In genomic region chr2:195124391-195125079, GRCh38 we compare ENCODE assay signal across 26 cellular contexts.
"Had no signal": no experiment of that assay in that cellular context is flagged by ENCODE, and none has a peak within 500 bp of the region (broad histone marks: within the 10 kb centered on the region; RNA-seq: fewer than 3 reads in every experiment).

No MANE protein-coding gene starts in this region.

- H3K9me3 ChIP-seq: adrenal gland, breast epithelium had no signal

- H3K36me3 ChIP-seq: adrenal gland, breast epithelium had no signal

- H3K4me1 ChIP-seq: adrenal gland, breast epithelium had no signal

- H3K9me3 Mint-ChIP-seq: activated naive CD8-positive, alpha-beta T cell treated with anti-CD3 and anti-CD28 coated beads, Interleukin-2, amount 10 ng/mL, durations not matched to agents 7 days and 5 days had no signal

- H3K27ac Mint-ChIP-seq: activated CD8-positive, alpha-beta T cell treated with anti-CD3 and anti-CD28 coated beads, Interleukin-2, amount 10 ng/mL, durations not matched to agents 7 days and 5 days; activated naive CD8-positive, alpha-beta T cell treated with anti-CD3 and anti-CD28 coated beads, Interleukin-2, amount 10 ng/mL, durations not matched to agents 7 days and 5 days; T-helper 17 cell; WTC11 had no signal

- FAIRE-seq: RCC 7860 had no signal

- H3K36me3 Mint-ChIP-seq: activated naive CD8-positive, alpha-beta T cell treated with anti-CD3 and anti-CD28 coated beads, Interleukin-2, amount 10 ng/mL, durations not matched to agents 7 days and 5 days; WTC11 had no signal

- H3K4me1 Mint-ChIP-seq: activated naive CD8-positive, alpha-beta T cell treated with anti-CD3 and anti-CD28 coated beads, Interleukin-2, amount 10 ng/mL, durations not matched to agents 7 days and 5 days; T-helper 17 cell had no signal

- ATAC-seq: activated CD8-positive, alpha-beta T cell treated with anti-CD3 and anti-CD28 coated beads, Interleukin-2, amount 10 ng/mL, durations not matched to agents 7 days and 5 days; T-helper 17 cell; WTC11 had no signal

- H3K27me3 ChIP-seq: adrenal gland, breast epithelium had no signal

- DNase-seq: activated CD4-positive, alpha-beta T cell treated with anti-CD3 and anti-CD28 coated beads for 48 hours; activated CD4-positive, alpha-beta T cell treated with anti-CD3 and anti-CD28 coated beads, Interleukin-2, amount 50 U/mL, for 4 hours; activated CD4-positive, CD25-positive, alpha-beta regulatory T cell treated with anti-CD3 and anti-CD28 coated beads, Interleukin-2, amount 50 U/mL, for 72 hours; activated CD8-positive, alpha-beta memory T cell treated with anti-CD3 and anti-CD28 coated beads, Interleukin-2, amount 50 U/mL, for 48 hours; activated CD8-positive, alpha-beta T cell treated with anti-CD3 and anti-CD28 coated beads, Interleukin-2, amount 10 ng/mL, durations not matched to agents 7 days and 5 days; activated naive CD4-positive, alpha-beta T cell treated with anti-CD3 and anti-CD28 coated beads, Interleukin-2, amount 50 U/mL, for 16 hours; activated naive CD8-positive, alpha-beta T cell treated with anti-CD3 and anti-CD28 coated beads, Interleukin-2, amount 10 ng/mL, durations not matched to agents 7 days and 5 days; activated T-cell treated with anti-CD3 and anti-CD28 coated beads, Interleukin-2, amount 50 U/mL, for 1 hour; adrenal gland; anterior cingulate cortex; IMR-90; KBM-7; MV-4-11; NCI-H1092 treated with DMSO at 0.1 percent for 48 hours; NCI-H1417 treated with DMSO at 0.1 percent for 48 hours; NCI-H1694; NCI-H2029; NCI-H2107; NCI-H345; NCI-H510A treated with DMSO at 0.1 percent for 48 hours; SIG-M5; T-helper 17 cell; T-helper 9 cell had no signal

- H3K4me3 Mint-ChIP-seq: activated CD8-positive, alpha-beta T cell treated with anti-CD3 and anti-CD28 coated beads, Interleukin-2, amount 10 ng/mL, durations not matched to agents 7 days and 5 days; activated naive CD8-positive, alpha-beta T cell treated with anti-CD3 and anti-CD28 coated beads, Interleukin-2, amount 10 ng/mL, durations not matched to agents 7 days and 5 days; T-helper 17 cell; WTC11 had no signal

- H3K27ac ChIP-seq: adrenal gland, breast epithelium had no signal

- H3K27me3 Mint-ChIP-seq: activated naive CD8-positive, alpha-beta T cell treated with anti-CD3 and anti-CD28 coated beads, Interleukin-2, amount 10 ng/mL, durations not matched to agents 7 days and 5 days had no signal

- H3K4me3 ChIP-seq: adrenal gland, breast epithelium had no signal
